ENCODE assay signal across 8 cellular contexts in genomic region chr10:63464402-63465292, GRCh38. TPM values are rescaled to one million over a fixed set of nuclear protein-coding genes. Genes with fewer than 3 reads are reported as not detected.
DNase-seq lines count a peak whose midpoint lies in the region; ATAC-seq, FAIRE-seq and TF ChIP-seq lines count a peak whose summit lies in the region.

No MANE protein-coding gene starts in this region.

- H3K27ac ChIP-seq in body of pancreas (peak overlapping the region; percentile 86 to 94 (median 90)), stomach (peak overlapping the region; percentile 62 to 96 (median 90))

- H3K9me3 Mint-ChIP-seq in activated T-cell treated with anti-CD3 and anti-CD28 coated beads, Interleukin-2, amount 50 U/mL, for 72 hours, result no peaks in the 10 kb centered on the region

- H3K27ac Mint-ChIP-seq in activated T-cell treated with anti-CD3 and anti-CD28 coated beads, Interleukin-2, amount 50 U/mL, for 72 hours, result peak overlapping the region; percentile 63

- H3K36me3 ChIP-seq in body of pancreas (replicated peaks in 1 of 2; ENCODE audit: insufficient read depth in 1 of 2, low read depth in 2 of 2) (no peaks in the 10 kb centered on the region), stomach (no peaks in the 10 kb centered on the region)

- intact Hi-C loops in body of pancreas (cut with DNase I), result no loop called here
- intact Hi-C loops in stomach (cut with DNase I; ENCODE audit: low total_unique reads), result no loop called here

- H3K9me3 ChIP-seq in body of pancreas, result no peaks in the 10 kb centered on the region
- H3K9me3 ChIP-seq in stomach, result no peaks in the 10 kb centered on the region

- WGBS in body of pancreas, 2 donors, result 5 to 15% methylated on average over 12 to 35 of the region's 35 CpGs
- 6 to 10% (median 7%) methylated on average over 22 to 35 of the region's 35 CpGs for WGBS in stomach, 5 donors

- FAIRE-seq in islet of Langerhans (lab: Jason Lieb, UNC), result peak; percentile 53

- H3K27me3 ChIP-seq in body of pancreas (no peaks in the 10 kb centered on the region), stomach (no peaks in the 10 kb centered on the region)

- peaks cover 19% of the 10 kb centered on the region for H3K4me1 Mint-ChIP-seq in activated T-cell treated with anti-CD3 and anti-CD28 coated beads, Interleukin-2, amount 50 U/mL, for 72 hours (ENCODE audit: low read depth)

- H3K4me1 ChIP-seq in body of pancreas (peaks cover 4% of the 10 kb centered on the region), stomach (peaks cover 4 to 35% (median 16%) of the 10 kb centered on the region in 4 donors)

- H3K36me3 Mint-ChIP-seq in activated T-cell treated with anti-CD3 and anti-CD28 coated beads, Interleukin-2, amount 50 U/mL, for 72 hours (ENCODE audit: insufficient read depth in 2 of 2), result peaks cover 3 to 4% of the 10 kb centered on the region in 2 donors

- peak overlapping the region; percentile 53 to 83 for H3K4me3 ChIP-seq in body of pancreas
- H3K4me3 ChIP-seq in stomach, result peak overlapping the region; percentile 78 to 93 (median 86)

- TF ChIP-seq EP300 in stomach (IDR thresholded peaks at IDR 0.05), result no peak

- no peak for TF ChIP-seq POLR2A in body of pancreas (IDR thresholded peaks at IDR 0.05)
- TF ChIP-seq POLR2A in stomach (IDR thresholded peaks at IDR 0.05), result no peak

- peak overlapping the region; percentile 98 for H3K4me3 Mint-ChIP-seq in activated T-cell treated with anti-CD3 and anti-CD28 coated beads, Interleukin-2, amount 50 U/mL, for 72 hours

- peak; percentile 51 to 60 for ATAC-seq in activated T-cell treated with anti-CD3 and anti-CD28 coated beads, Interleukin-2, amount 50 U/mL, for 72 hours (replicated peaks in 1 of 2)
- ATAC-seq in HG02798 (IDR thresholded peaks at IDR 0.05; ENCODE audit: poor library complexity, unreplicated experiment) (peak; percentile 60), body of pancreas (peak; percentile 25)

- DNase-seq in activated T-cell treated with anti-CD3 and anti-CD28 coated beads, Interleukin-2, amount 50 U/mL, for 72 hours, result no peak
- no peak for DNase-seq in activated T-cell treated with anti-CD3 and anti-CD28 coated beads, Interleukin-2, amount 50 U/mL, for 48 hours
- DNase-seq in NCI-H2227 (lab: John Stamatoyannopoulos, UW; ENCODE audit: unreplicated experiment), result peak; percentile 85
- DNase-seq in body of pancreas, result no peak
- no peak for DNase-seq in stomach
- DNase-seq in stimulated activated CD4-positive, alpha-beta T cell treated with anti-CD3 and anti-CD28 coated beads, Interleukin-4, amount 100 ng/mL, for 1 hour, result no peak

- TF ChIP-seq CTCF in body of pancreas (IDR thresholded peaks at IDR 0.05) (no peak), stomach (IDR thresholded peaks at IDR 0.05) (no peak)

- no peaks in the 10 kb centered on the region for H3K27me3 Mint-ChIP-seq in activated T-cell treated with anti-CD3 and anti-CD28 coated beads, Interleukin-2, amount 50 U/mL, for 72 hours (ENCODE audit: low read depth)

RNA-seq across cellular contexts. Expression of gene JMJD1C, which starts 1.1 kb away (rescaled TPM):
- total RNA-seq in activated T-cell treated with anti-CD3 and anti-CD28 coated beads, Interleukin-2, amount 50 U/mL, for 72 hours, result 10 to 100 TPM; 67.3 to 67.5 TPM
- total RNA-seq in body of pancreas (100 to 1,000 TPM in 1 of 2 donors, 10 to 100 TPM in 1; 91.8 to 103 TPM), stomach (100 to 1,000 TPM in 2 of 5 donors, 10 to 100 TPM in 3; 26.4 to 235 (median 98.0) TPM)
- polyA plus RNA-seq in stomach, result 10 to 100 TPM; 13.6 to 26.4 (median 19.1) TPM

RNA-seq across cellular contexts. Expression of gene REEP3, which starts 56.6 kb away (rescaled TPM):
- 10 to 100 TPM; 19.0 to 22.1 TPM for total RNA-seq in activated T-cell treated with anti-CD3 and anti-CD28 coated beads, Interleukin-2, amount 50 U/mL, for 72 hours
- 10 to 100 TPM; 20.8 to 22.1 TPM for total RNA-seq in body of pancreas
- 10 to 100 TPM; 17.1 to 90.4 (median 64.1) TPM for total RNA-seq in stomach
- 10 to 100 TPM in 1 of 3 donors, 1 to 10 TPM in 2; 7.3 to 11.3 (median 7.4) TPM for polyA plus RNA-seq in stomach
